Comparison of ENCODE assay signal across 14 cellular contexts in the genomic region with DNA sequence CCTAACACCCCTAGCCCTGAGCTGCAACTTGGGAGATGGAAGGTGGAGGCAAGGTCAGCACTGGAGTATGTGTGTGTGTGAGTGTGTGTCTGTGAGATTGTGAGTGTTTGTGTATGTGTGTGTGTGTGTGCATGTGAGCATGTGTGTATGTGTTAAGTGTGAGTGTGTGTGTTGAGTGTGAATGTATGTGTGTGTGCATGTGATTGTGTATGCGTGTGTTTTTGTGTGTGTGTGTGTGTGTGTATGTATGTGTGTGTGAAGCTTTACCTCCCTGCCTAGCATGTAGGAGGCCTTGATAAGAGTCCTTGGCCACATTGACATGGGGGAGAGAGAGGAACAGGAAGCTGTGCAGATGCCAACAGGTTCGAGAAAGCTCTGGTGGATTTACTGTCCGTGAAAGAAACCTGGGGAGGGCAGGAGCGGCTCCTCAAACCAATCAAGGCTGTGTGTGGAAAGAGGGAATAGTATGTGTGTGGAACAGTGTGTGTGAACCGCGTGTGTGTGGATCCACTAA. TPM values are rescaled to one million over a fixed set of nuclear protein-coding genes. Genes with fewer than 3 reads are reported as not detected.
DNase-seq lines count a peak whose midpoint lies in the region; ATAC-seq and TF ChIP-seq lines count a peak whose summit lies in the region.
"Had no signal": no experiment of that assay in that cellular context is flagged by ENCODE, and none has a peak within 500 bp of the region (broad histone marks: within the 10 kb centered on the region; RNA-seq: fewer than 3 reads in every experiment).

No MANE protein-coding gene starts in this region.

- H3K27me3 ChIP-seq in CD8-positive, alpha-beta memory T cell (ENCODE audit: insufficient read depth, low read length, poor library complexity, severe bottlenecking) = no peaks in the 10 kb centered on the region
- H3K27me3 ChIP-seq in KMS-11 (ENCODE audit: insufficient read depth, low read depth) (no peaks in the 10 kb centered on the region), psoas muscle (ENCODE audit: insufficient read depth in 3 of 3, low read length in 2 of 3) (no peaks in the 10 kb centered on the region)

- peaks cover 83% of the 10 kb centered on the region for H3K79me2 ChIP-seq in KMS-11 (ENCODE audit: insufficient read depth, low read depth)

- no peak overlapping the region for H3K4me3 ChIP-seq in CD8-positive, alpha-beta memory T cell (ENCODE audit: low read length)
- H3K4me3 ChIP-seq in KMS-11 (IDR thresholded peaks at IDR 0.05; ENCODE audit: insufficient read depth, low read depth, low read length) = no peak overlapping the region
- no peak overlapping the region for H3K4me3 ChIP-seq in psoas muscle

- CTCF ChIA-PET in CD8-positive, alpha-beta memory T cell (lab: Charles Lee) = interaction anchor here (1.1 to 2.0 kb wide), 5 partner anchors 10 to 36 kb away, joined by 3 to 9 read pairs (median 7); partner anchors contain the start of genes RASSF4 and ZNF22

- peaks cover 33 to 45% (median 44%) of the 10 kb centered on the region in 3 donors for H3K4me1 Mint-ChIP-seq in CD8-positive, alpha-beta memory T cell
- H3K4me1 Mint-ChIP-seq in dendritic cell treated with granulocyte-macrophage colony-stimulating factor and Interleukin-4, amounts not matched to agents 40 ng/mL and 50 ng/mL, for 4 days (ENCODE audit: low read depth) = peaks cover 97% of the 10 kb centered on the region

- H3K36me3 ChIP-seq in CD8-positive, alpha-beta memory T cell (ENCODE audit: insufficient read depth, low read length) = no peaks in the 10 kb centered on the region
- H3K36me3 ChIP-seq in KMS-11 (ENCODE audit: insufficient read depth) = peaks cover 9% of the 10 kb centered on the region; the same call in 1 of the 2 replicates
- peaks cover 0 to 18% of the 10 kb centered on the region in 2 donors for H3K36me3 ChIP-seq in psoas muscle (ENCODE audit: insufficient read depth in 1 of 2, low read depth in 1 of 2)

- peaks cover 39% of the 10 kb centered on the region for H3K4me1 ChIP-seq in CD8-positive, alpha-beta memory T cell (ENCODE audit: insufficient read depth, low read length)
- H3K4me1 ChIP-seq in KMS-11 (ENCODE audit: low read depth, poor library complexity, severe bottlenecking) = peaks cover 100% of the 10 kb centered on the region
- peaks cover 65% of the 10 kb centered on the region for H3K4me1 ChIP-seq in psoas muscle

- 71 to 80% (median 75%) methylated on average over 6 of the region's 6 CpGs for WGBS in psoas muscle, 3 donors

- POLR2A ChIA-PET in CD8-positive, alpha-beta memory T cell (lab: Charles Lee) = no interaction called here

- H3K4me3 Mint-ChIP-seq in CD8-positive, alpha-beta memory T cell = peak overlapping the region; percentile 6 to 68 (median 64)
- H3K4me3 Mint-ChIP-seq in dendritic cell treated with granulocyte-macrophage colony-stimulating factor and Interleukin-4, amounts not matched to agents 40 ng/mL and 50 ng/mL, for 4 days = peak overlapping the region; percentile 57
- H3K4me3 Mint-ChIP-seq: activated T-cell treated with anti-CD3 and anti-CD28 coated beads, Interleukin-2, amount 50 U/mL, for 24 hours; T-helper 17 cell had no signal

- DNase-seq in CD8-positive, alpha-beta memory T cell = no peak
- no peak for DNase-seq in psoas muscle
- no peak for DNase-seq in omental fat pad (ENCODE audit: low spot score)
- no peak for DNase-seq in NCI-H1105 (lab: John Stamatoyannopoulos, UW)
- DNase-seq: activated T-cell treated with anti-CD3 and anti-CD28 coated beads, Interleukin-2, amount 50 U/mL, for 24 hours; NCI-H187; small intestine; T-helper 17 cell had no signal

- H4K20me1 ChIP-seq in KMS-11 (ENCODE audit: insufficient read depth) = no peaks in the 10 kb centered on the region

- no peak for TF ChIP-seq CTCF in KMS-11 (conservative IDR thresholded peaks at IDR 0.05; ENCODE audit: low read depth, low read length)
- no peak for TF ChIP-seq CTCF in psoas muscle (IDR thresholded peaks at IDR 0.05)
- no peak for TF ChIP-seq CTCF in omental fat pad (IDR thresholded peaks at IDR 0.05)

- H2AFZ ChIP-seq in KMS-11 (ENCODE audit: low read depth) = no peak overlapping the region

- no peak overlapping the region for H3K27ac ChIP-seq in CD8-positive, alpha-beta memory T cell (ENCODE audit: low read depth, low read length)
- peak overlapping the region; percentile 89; the same call in 1 of the 2 replicates for H3K27ac ChIP-seq in KMS-11
- peak overlapping the region; percentile 69 for H3K27ac ChIP-seq in psoas muscle

- peak overlapping the region; percentile 0 to 95 (median 46) for H3K27ac Mint-ChIP-seq in CD8-positive, alpha-beta memory T cell
- peak overlapping the region; percentile 88 for H3K27ac Mint-ChIP-seq in dendritic cell treated with granulocyte-macrophage colony-stimulating factor and Interleukin-4, amounts not matched to agents 40 ng/mL and 50 ng/mL, for 4 days
- H3K27ac Mint-ChIP-seq: activated T-cell treated with anti-CD3 and anti-CD28 coated beads, Interleukin-2, amount 50 U/mL, for 24 hours; T-helper 17 cell had no signal

- H3K9ac ChIP-seq in KMS-11 = no peak overlapping the region; the same call in 1 of the 2 replicates

- peak overlapping the region; percentile 46; the same call in 1 of the 2 replicates for H3K4me2 ChIP-seq in KMS-11

- no peaks in the 10 kb centered on the region for H3K9me3 ChIP-seq in CD8-positive, alpha-beta memory T cell (ENCODE audit: low read length)
- H3K9me3 ChIP-seq in psoas muscle = no peaks in the 10 kb centered on the region

- H3K27me3 Mint-ChIP-seq in CD8-positive, alpha-beta memory T cell = peaks cover 0 to 2% of the 10 kb centered on the region in 2 donors
- no peaks in the 10 kb centered on the region for H3K27me3 Mint-ChIP-seq in dendritic cell treated with granulocyte-macrophage colony-stimulating factor and Interleukin-4, amounts not matched to agents 40 ng/mL and 50 ng/mL, for 4 days
- H3K27me3 Mint-ChIP-seq: activated T-cell treated with anti-CD3 and anti-CD28 coated beads, Interleukin-2, amount 50 U/mL, for 24 hours; T-helper 17 cell had no signal

- no peaks in the 10 kb centered on the region for H3K9me3 Mint-ChIP-seq in CD8-positive, alpha-beta memory T cell
- no peaks in the 10 kb centered on the region for H3K9me3 Mint-ChIP-seq in dendritic cell treated with granulocyte-macrophage colony-stimulating factor and Interleukin-4, amounts not matched to agents 40 ng/mL and 50 ng/mL, for 4 days
- H3K9me3 Mint-ChIP-seq: activated T-cell treated with anti-CD3 and anti-CD28 coated beads, Interleukin-2, amount 50 U/mL, for 24 hours had no signal

- no peaks in the 10 kb centered on the region for H3K36me3 Mint-ChIP-seq in CD8-positive, alpha-beta memory T cell
- peaks cover 85% of the 10 kb centered on the region for H3K36me3 Mint-ChIP-seq in dendritic cell treated with granulocyte-macrophage colony-stimulating factor and Interleukin-4, amounts not matched to agents 40 ng/mL and 50 ng/mL, for 4 days (ENCODE audit: low read depth)

- ATAC-seq in psoas muscle = no peak
- no peak for ATAC-seq in omental fat pad (ENCODE audit: low FRiP score)
- no peak for ATAC-seq in GM21529 (IDR thresholded peaks at IDR 0.05; ENCODE audit: unreplicated experiment)
- ATAC-seq in HG02870 (IDR thresholded peaks at IDR 0.05; ENCODE audit: unreplicated experiment) = no peak
- ATAC-seq: T-helper 17 cell had no signal

- intact Hi-C loops in dendritic cell treated with granulocyte-macrophage colony-stimulating factor and Interleukin-4, amounts not matched to agents 40 ng/mL and 50 ng/mL, for 4 days (cut with micrococcal nuclease) = loop anchor here (1.0 kb wide), 2 partner anchors 10 to 21 kb away; partner anchors contain the start of gene RASSF4
- intact Hi-C loops in psoas muscle (cut with DNase I) = no loop called here

RNA-seq across cellular contexts. Expression of gene RASSF4, which starts 9.3 kb away (rescaled TPM):
- 1 to 10 TPM; 2.8 TPM for total RNA-seq in CD8-positive, alpha-beta memory T cell
- 0.85 TPM for polyA plus RNA-seq in CD8-positive, alpha-beta memory T cell
- total RNA-seq in psoas muscle = 10 to 100 TPM; 15.2 to 44.0 (median 30.5) TPM
- 10 to 100 TPM; 11.1 to 18.9 (median 17.0) TPM for polyA plus RNA-seq in psoas muscle
- total RNA-seq in omental fat pad = 100 to 1,000 TPM in 3 of 4 donors, 10 to 100 TPM in 1; 75.1 to 229 (median 142) TPM

RNA-seq across cellular contexts. Expression of gene DEPP1, which starts 9.7 kb away (rescaled TPM):
- under 1 TPM in 1 of 2 experiments, not detected in 1; 0.11 TPM for total RNA-seq in CD8-positive, alpha-beta memory T cell
- polyA plus RNA-seq in CD8-positive, alpha-beta memory T cell = not detected
- 10 to 100 TPM; 28.2 to 37.4 (median 36.8) TPM for total RNA-seq in psoas muscle
- polyA plus RNA-seq in psoas muscle = 100 to 1,000 TPM in 1 of 3 donors, 10 to 100 TPM in 2; 53.6 to 102 (median 79.3) TPM
- total RNA-seq in omental fat pad = 100 to 1,000 TPM; 181 to 740 (median 276) TPM

RNA-seq across cellular contexts. Expression of gene ZNF22, which starts 31.8 kb away (rescaled TPM):
- 10 to 100 TPM; 36.1 to 37.2 TPM for total RNA-seq in CD8-positive, alpha-beta memory T cell
- polyA plus RNA-seq in CD8-positive, alpha-beta memory T cell = 49.1 TPM
- total RNA-seq in psoas muscle (10 to 100 TPM; 11.2 to 15.9 (median 14.3) TPM), omental fat pad (10 to 100 TPM; 25.9 to 51.7 (median 37.7) TPM)
- 10 to 100 TPM in 1 of 3 donors, 1 to 10 TPM in 2; 5.9 to 12.8 (median 8.1) TPM for polyA plus RNA-seq in psoas muscle

RNA-seq across cellular contexts. Expression of gene TMEM72, which starts 57.8 kb away (rescaled TPM):
- total RNA-seq in CD8-positive, alpha-beta memory T cell = not detected
- not detected for polyA plus RNA-seq in CD8-positive, alpha-beta memory T cell
- total RNA-seq in psoas muscle (not detected), omental fat pad (not detected)
- polyA plus RNA-seq in psoas muscle = not detected
- total RNA-seq: dermis microvascular lymphatic vessel endothelial cell, glomerular endothelial cell, T-helper 17 cell had no signal

Comparison
In these comparisons a context has a peak if more than half of its experiments do, and no peak if none do; other contexts are left out.
1. RNA of gene RASSF4, which starts 9.3 kb away (total RNA-seq): 75.1 to 229 TPM in omental fat pad and 15.2 to 44.0 TPM in psoas muscle; 2.8 TPM in CD8-positive, alpha-beta memory T cell; every median in the first group is over 4 times any median in the second.
2. RNA of gene DEPP1, which starts 9.7 kb away (total RNA-seq): 181 to 740 TPM in omental fat pad and 28.2 to 37.4 TPM in psoas muscle; 0.11 TPM in CD8-positive, alpha-beta memory T cell; every median in the first group is over 10 times any median in the second.